10 cellular contexts compared by ENCODE assay signal in genomic region chr10:79260803-79261740, GRCh38.
DNase-seq lines count a peak whose midpoint lies in the region; ATAC-seq lines count a peak whose summit lies in the region.
"Had no signal": no experiment of that assay in that cellular context is flagged by ENCODE, and none has a peak within 500 bp of the region (broad histone marks: within the 10 kb centered on the region; RNA-seq: fewer than 3 reads in every experiment).

No MANE protein-coding gene starts in this region.

- H3K4me3 Mint-ChIP-seq in natural killer cell treated with Interleukin-12 subunit alpha and Interleukin-12 subunit beta and Interleukin-15 and Interleukin-18, amount 100 ng/mL, for 72 hours: no peak overlapping the region

- ATAC-seq in Right ventricle myocardium superior (ENCODE audit: poor library complexity): peak; percentile 58
- no peak for ATAC-seq in natural killer cell treated with Interleukin-12 subunit alpha and Interleukin-12 subunit beta and Interleukin-15 and Interleukin-18, amount 100 ng/mL, for 72 hours

- no peaks in the 10 kb centered on the region for H3K36me3 Mint-ChIP-seq in natural killer cell treated with Interleukin-12 subunit alpha and Interleukin-12 subunit beta and Interleukin-15 and Interleukin-18, amount 100 ng/mL, for 72 hours

- H3K27ac Mint-ChIP-seq in natural killer cell treated with Interleukin-12 subunit alpha and Interleukin-12 subunit beta and Interleukin-15 and Interleukin-18, amount 100 ng/mL, for 72 hours: no peak overlapping the region

- DNase-seq in G401 (ENCODE audit: low spot score): peak; percentile 82
- peak; percentile 93 for DNase-seq in NCI-H82 (lab: John Stamatoyannopoulos, UW)
- no peak for DNase-seq in Right ventricle myocardium superior
- DNase-seq in posterior cingulate gyrus: peak in 8 of 10 donors; percentile 57 to 94 (median 72)
- no peak for DNase-seq in cortex of kidney (lab: John Stamatoyannopoulos, UW)
- DNase-seq in NK-92 treated with Interleukin-12 subunit alpha and Interleukin-12 subunit beta, amount 100 ng/mL, for 24 hours (lab: John Stamatoyannopoulos, UW): no peak
- DNase-seq in COLO829 (ENCODE audit: low spot score): no peak
- no peak for DNase-seq in natural killer cell treated with Interleukin-12 subunit alpha and Interleukin-12 subunit beta and Interleukin-15 and Interleukin-18, amount 100 ng/mL, for 72 hours (ENCODE audit: low spot score)
- DNase-seq: right lobe of liver, T1000 had no signal

- H3K4me1 Mint-ChIP-seq in natural killer cell treated with Interleukin-12 subunit alpha and Interleukin-12 subunit beta and Interleukin-15 and Interleukin-18, amount 100 ng/mL, for 72 hours (ENCODE audit: low read depth in 2 of 2): peaks cover 45 to 47% of the 10 kb centered on the region in 2 donors

- in situ Hi-C loops in G401 (cut with HindIII; ENCODE audit: low sequenced_read_pairs): no loop called here

- intact Hi-C loops in Right ventricle myocardium superior (cut with DNase I) (no loop called here), posterior cingulate gyrus (cut with DNase I) (no loop called here)

- H3K9me3 Mint-ChIP-seq in natural killer cell treated with Interleukin-12 subunit alpha and Interleukin-12 subunit beta and Interleukin-15 and Interleukin-18, amount 100 ng/mL, for 72 hours: no peaks in the 10 kb centered on the region

- no peaks in the 10 kb centered on the region for H3K27me3 Mint-ChIP-seq in natural killer cell treated with Interleukin-12 subunit alpha and Interleukin-12 subunit beta and Interleukin-15 and Interleukin-18, amount 100 ng/mL, for 72 hours

Comparison
In these comparisons a context has a peak if more than half of its experiments do, and no peak if none do; other contexts are left out.
1. DNase-seq: peak in G401 (single experiment), NCI-H82 (single experiment) and posterior cingulate gyrus (8 of 10); none in Right ventricle myocardium superior (single experiment), cortex of kidney (single experiment), NK-92 treated with Interleukin-12 subunit alpha and Interleukin-12 subunit beta, amount 100 ng/mL, for 24 hours (single experiment), COLO829 (single experiment) and natural killer cell treated with Interleukin-12 subunit alpha and Interleukin-12 subunit beta and Interleukin-15 and Interleukin-18, amount 100 ng/mL, for 72 hours (single experiment).